Comparison of ENCODE assay signal across 1 cellular context in the genomic region with DNA sequence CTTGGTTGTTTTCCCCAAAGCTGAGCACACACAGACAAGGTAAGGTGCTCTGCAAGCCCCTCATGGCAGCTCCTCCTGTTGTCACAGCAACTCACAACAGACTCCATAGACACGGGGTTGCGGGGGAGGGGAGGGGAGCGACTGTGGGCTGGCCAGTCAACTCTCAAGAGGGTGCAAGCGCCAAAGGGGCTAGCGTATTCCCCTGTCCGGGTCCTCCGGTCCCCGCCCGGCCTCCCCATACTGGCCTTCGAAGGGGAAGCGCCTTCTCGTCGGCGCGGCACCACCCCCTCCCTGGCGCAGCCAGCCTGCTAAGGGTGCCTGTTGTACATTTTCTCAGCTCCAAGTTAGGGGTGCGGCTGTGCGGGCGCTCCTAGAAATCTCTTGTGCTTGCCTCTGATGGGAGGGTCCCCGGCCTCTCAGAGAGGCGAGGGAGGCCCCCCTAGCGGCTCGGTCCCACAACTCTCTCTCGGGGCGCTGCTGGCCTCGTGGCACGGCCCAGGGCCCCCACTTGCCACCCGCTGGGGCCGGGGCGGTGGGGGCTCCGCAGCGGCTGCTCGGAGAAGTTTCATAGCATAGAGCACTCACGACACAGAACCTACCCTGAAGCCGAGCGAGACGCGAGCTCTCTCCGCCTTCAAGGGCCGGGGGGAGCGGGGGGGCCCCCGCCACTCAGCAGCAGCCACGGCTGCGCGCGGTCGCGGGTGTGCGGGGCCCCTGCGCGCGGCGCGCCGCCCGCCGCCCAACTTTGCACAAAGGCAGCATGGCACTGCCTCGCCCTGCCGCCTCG.
TF ChIP-seq lines count a peak whose summit lies in the region.

No MANE protein-coding gene starts in this region.

TF ChIP-seq in K562, 482 proteins besides CTCF, POLR2A, EP300 and RAD21 (continued from another document and continues in another):
- TF ChIP-seq, protein P1, sequence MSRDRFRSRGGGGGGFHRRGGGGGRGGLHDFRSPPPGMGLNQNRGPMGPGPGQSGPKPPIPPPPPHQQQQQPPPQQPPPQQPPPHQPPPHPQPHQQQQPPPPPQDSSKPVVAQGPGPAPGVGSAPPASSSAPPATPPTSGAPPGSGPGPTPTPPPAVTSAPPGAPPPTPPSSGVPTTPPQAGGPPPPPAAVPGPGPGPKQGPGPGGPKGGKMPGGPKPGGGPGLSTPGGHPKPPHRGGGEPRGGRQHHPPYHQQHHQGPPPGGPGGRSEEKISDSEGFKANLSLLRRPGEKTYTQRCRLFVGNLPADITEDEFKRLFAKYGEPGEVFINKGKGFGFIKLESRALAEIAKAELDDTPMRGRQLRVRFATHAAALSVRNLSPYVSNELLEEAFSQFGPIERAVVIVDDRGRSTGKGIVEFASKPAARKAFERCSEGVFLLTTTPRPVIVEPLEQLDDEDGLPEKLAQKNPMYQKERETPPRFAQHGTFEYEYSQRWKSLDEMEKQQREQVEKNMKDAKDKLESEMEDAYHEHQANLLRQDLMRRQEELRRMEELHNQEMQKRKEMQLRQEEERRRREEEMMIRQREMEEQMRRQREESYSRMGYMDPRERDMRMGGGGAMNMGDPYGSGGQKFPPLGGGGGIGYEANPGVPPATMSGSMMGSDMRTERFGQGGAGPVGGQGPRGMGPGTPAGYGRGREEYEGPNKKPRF (IDR thresholded peaks at IDR 0.05; ENCODE audit: low read depth, low read length): no peak
- TF ChIP-seq PCBP1 (IDR thresholded peaks at IDR 0.05; ENCODE audit: low read depth, low read length, poor library complexity, severe bottlenecking) (peak; percentile 52), MIER1 (IDR thresholded peaks at IDR 0.05; ENCODE audit: low read depth) (peak; percentile 30; the same call in 1 of the 2 replicates), ZNF586 (CRISPR knock-in tag; conservative IDR thresholded peaks at IDR 0.05) (0 out of 2 replicates have a peak, but pooled peaks have one; percentile 21), RBM22 (IDR thresholded peaks at IDR 0.05; ENCODE audit: low read depth, low read length, poor library complexity, severe bottlenecking) (peak; percentile 16), MCM5 (IDR thresholded peaks at IDR 0.05; ENCODE audit: low read depth) (no peak), CHD2 (IDR thresholded peaks at IDR 0.05; ENCODE audit: low read depth, low read length) (peak; percentile 37; the same call in 1 of the 2 replicates), YY1 (IDR thresholded peaks at IDR 0.05; ENCODE audit: borderline replicate concordance in 1 of 3, control insufficient read depth in 1 of 3, extremely low read depth in 1 of 3, insufficient read depth in 3 of 3, insufficient read length in 1 of 3, insufficient replicate concordance in 2 of 3, low read depth in 1 of 3, low read length in 2 of 3) (peak in 1 of 3 experiments; percentile 37), CBX3 (IDR thresholded peaks at IDR 0.05; ENCODE audit: borderline replicate concordance in 1 of 2, low read length in 2 of 2) (no peak), SREBF1 (IDR thresholded peaks at IDR 0.05; ENCODE audit: borderline replicate concordance, low read depth, low read length) (no peak)
- TF ChIP-seq, protein P2, sequence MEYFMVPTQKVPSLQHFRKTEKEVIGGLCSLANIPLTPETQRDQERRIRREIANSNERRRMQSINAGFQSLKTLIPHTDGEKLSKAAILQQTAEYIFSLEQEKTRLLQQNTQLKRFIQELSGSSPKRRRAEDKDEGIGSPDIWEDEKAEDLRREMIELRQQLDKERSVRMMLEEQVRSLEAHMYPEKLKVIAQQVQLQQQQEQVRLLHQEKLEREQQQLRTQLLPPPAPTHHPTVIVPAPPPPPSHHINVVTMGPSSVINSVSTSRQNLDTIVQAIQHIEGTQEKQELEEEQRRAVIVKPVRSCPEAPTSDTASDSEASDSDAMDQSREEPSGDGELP (CRISPR knock-in tag; IDR thresholded peaks at IDR 0.05; ENCODE audit: borderline replicate concordance): no peak
- TF ChIP-seq, protein P3, sequence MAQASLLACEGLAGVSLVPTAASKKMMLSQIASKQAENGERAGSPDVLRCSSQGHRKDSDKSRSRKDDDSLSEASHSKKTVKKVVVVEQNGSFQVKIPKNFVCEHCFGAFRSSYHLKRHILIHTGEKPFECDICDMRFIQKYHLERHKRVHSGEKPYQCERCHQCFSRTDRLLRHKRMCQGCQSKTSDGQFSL (CRISPR knock-in tag; IDR thresholded peaks at IDR 0.05): no peak
- TF ChIP-seq, protein P3 (tag; IDR thresholded peaks at IDR 0.05): peak in 1 of 2 experiments; percentile 67; a peak in 1 of 4 replicates
- TF ChIP-seq, protein P4, sequence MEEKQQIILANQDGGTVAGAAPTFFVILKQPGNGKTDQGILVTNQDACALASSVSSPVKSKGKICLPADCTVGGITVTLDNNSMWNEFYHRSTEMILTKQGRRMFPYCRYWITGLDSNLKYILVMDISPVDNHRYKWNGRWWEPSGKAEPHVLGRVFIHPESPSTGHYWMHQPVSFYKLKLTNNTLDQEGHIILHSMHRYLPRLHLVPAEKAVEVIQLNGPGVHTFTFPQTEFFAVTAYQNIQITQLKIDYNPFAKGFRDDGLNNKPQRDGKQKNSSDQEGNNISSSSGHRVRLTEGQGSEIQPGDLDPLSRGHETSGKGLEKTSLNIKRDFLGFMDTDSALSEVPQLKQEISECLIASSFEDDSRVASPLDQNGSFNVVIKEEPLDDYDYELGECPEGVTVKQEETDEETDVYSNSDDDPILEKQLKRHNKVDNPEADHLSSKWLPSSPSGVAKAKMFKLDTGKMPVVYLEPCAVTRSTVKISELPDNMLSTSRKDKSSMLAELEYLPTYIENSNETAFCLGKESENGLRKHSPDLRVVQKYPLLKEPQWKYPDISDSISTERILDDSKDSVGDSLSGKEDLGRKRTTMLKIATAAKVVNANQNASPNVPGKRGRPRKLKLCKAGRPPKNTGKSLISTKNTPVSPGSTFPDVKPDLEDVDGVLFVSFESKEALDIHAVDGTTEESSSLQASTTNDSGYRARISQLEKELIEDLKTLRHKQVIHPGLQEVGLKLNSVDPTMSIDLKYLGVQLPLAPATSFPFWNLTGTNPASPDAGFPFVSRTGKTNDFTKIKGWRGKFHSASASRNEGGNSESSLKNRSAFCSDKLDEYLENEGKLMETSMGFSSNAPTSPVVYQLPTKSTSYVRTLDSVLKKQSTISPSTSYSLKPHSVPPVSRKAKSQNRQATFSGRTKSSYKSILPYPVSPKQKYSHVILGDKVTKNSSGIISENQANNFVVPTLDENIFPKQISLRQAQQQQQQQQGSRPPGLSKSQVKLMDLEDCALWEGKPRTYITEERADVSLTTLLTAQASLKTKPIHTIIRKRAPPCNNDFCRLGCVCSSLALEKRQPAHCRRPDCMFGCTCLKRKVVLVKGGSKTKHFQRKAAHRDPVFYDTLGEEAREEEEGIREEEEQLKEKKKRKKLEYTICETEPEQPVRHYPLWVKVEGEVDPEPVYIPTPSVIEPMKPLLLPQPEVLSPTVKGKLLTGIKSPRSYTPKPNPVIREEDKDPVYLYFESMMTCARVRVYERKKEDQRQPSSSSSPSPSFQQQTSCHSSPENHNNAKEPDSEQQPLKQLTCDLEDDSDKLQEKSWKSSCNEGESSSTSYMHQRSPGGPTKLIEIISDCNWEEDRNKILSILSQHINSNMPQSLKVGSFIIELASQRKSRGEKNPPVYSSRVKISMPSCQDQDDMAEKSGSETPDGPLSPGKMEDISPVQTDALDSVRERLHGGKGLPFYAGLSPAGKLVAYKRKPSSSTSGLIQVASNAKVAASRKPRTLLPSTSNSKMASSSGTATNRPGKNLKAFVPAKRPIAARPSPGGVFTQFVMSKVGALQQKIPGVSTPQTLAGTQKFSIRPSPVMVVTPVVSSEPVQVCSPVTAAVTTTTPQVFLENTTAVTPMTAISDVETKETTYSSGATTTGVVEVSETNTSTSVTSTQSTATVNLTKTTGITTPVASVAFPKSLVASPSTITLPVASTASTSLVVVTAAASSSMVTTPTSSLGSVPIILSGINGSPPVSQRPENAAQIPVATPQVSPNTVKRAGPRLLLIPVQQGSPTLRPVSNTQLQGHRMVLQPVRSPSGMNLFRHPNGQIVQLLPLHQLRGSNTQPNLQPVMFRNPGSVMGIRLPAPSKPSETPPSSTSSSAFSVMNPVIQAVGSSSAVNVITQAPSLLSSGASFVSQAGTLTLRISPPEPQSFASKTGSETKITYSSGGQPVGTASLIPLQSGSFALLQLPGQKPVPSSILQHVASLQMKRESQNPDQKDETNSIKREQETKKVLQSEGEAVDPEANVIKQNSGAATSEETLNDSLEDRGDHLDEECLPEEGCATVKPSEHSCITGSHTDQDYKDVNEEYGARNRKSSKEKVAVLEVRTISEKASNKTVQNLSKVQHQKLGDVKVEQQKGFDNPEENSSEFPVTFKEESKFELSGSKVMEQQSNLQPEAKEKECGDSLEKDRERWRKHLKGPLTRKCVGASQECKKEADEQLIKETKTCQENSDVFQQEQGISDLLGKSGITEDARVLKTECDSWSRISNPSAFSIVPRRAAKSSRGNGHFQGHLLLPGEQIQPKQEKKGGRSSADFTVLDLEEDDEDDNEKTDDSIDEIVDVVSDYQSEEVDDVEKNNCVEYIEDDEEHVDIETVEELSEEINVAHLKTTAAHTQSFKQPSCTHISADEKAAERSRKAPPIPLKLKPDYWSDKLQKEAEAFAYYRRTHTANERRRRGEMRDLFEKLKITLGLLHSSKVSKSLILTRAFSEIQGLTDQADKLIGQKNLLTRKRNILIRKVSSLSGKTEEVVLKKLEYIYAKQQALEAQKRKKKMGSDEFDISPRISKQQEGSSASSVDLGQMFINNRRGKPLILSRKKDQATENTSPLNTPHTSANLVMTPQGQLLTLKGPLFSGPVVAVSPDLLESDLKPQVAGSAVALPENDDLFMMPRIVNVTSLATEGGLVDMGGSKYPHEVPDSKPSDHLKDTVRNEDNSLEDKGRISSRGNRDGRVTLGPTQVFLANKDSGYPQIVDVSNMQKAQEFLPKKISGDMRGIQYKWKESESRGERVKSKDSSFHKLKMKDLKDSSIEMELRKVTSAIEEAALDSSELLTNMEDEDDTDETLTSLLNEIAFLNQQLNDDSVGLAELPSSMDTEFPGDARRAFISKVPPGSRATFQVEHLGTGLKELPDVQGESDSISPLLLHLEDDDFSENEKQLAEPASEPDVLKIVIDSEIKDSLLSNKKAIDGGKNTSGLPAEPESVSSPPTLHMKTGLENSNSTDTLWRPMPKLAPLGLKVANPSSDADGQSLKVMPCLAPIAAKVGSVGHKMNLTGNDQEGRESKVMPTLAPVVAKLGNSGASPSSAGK (IDR thresholded peaks at IDR 0.05): peak; percentile 12; the same call in 1 of the 2 replicates
- TF ChIP-seq, protein P5, sequence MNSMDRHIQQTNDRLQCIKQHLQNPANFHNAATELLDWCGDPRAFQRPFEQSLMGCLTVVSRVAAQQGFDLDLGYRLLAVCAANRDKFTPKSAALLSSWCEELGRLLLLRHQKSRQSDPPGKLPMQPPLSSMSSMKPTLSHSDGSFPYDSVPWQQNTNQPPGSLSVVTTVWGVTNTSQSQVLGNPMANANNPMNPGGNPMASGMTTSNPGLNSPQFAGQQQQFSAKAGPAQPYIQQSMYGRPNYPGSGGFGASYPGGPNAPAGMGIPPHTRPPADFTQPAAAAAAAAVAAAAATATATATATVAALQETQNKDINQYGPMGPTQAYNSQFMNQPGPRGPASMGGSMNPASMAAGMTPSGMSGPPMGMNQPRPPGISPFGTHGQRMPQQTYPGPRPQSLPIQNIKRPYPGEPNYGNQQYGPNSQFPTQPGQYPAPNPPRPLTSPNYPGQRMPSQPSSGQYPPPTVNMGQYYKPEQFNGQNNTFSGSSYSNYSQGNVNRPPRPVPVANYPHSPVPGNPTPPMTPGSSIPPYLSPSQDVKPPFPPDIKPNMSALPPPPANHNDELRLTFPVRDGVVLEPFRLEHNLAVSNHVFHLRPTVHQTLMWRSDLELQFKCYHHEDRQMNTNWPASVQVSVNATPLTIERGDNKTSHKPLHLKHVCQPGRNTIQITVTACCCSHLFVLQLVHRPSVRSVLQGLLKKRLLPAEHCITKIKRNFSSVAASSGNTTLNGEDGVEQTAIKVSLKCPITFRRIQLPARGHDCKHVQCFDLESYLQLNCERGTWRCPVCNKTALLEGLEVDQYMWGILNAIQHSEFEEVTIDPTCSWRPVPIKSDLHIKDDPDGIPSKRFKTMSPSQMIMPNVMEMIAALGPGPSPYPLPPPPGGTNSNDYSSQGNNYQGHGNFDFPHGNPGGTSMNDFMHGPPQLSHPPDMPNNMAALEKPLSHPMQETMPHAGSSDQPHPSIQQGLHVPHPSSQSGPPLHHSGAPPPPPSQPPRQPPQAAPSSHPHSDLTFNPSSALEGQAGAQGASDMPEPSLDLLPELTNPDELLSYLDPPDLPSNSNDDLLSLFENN (IDR thresholded peaks at IDR 0.05; ENCODE audit: low read depth in 2 of 2, low read length in 2 of 2): peak in 1 of 2 experiments; percentile 25; a peak in 1 of 4 replicates
- TF ChIP-seq, protein P6, sequence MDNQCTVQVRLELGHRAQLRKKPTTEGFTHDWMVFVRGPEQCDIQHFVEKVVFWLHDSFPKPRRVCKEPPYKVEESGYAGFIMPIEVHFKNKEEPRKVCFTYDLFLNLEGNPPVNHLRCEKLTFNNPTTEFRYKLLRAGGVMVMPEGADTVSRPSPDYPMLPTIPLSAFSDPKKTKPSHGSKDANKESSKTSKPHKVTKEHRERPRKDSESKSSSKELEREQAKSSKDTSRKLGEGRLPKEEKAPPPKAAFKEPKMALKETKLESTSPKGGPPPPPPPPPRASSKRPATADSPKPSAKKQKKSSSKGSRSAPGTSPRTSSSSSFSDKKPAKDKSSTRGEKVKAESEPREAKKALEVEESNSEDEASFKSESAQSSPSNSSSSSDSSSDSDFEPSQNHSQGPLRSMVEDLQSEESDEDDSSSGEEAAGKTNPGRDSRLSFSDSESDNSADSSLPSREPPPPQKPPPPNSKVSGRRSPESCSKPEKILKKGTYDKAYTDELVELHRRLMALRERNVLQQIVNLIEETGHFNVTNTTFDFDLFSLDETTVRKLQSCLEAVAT (IDR thresholded peaks at IDR 0.05): 0 out of 4 replicates have a peak, but pooled peaks of 1 of the 2 experiments have one; percentile 50
- TF ChIP-seq, protein P7, sequence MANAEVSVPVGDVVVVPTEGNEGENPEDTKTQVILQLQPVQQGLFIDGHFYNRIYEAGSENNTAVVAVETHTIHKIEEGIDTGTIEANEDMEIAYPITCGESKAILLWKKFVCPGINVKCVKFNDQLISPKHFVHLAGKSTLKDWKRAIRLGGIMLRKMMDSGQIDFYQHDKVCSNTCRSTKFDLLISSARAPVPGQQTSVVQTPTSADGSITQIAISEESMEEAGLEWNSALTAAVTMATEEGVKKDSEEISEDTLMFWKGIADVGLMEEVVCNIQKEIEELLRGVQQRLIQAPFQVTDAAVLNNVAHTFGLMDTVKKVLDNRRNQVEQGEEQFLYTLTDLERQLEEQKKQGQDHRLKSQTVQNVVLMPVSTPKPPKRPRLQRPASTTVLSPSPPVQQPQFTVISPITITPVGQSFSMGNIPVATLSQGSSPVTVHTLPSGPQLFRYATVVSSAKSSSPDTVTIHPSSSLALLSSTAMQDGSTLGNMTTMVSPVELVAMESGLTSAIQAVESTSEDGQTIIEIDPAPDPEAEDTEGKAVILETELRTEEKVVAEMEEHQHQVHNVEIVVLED (CRISPR knock-in tag; IDR thresholded peaks at IDR 0.05): no peak
- TF ChIP-seq, protein P8, sequence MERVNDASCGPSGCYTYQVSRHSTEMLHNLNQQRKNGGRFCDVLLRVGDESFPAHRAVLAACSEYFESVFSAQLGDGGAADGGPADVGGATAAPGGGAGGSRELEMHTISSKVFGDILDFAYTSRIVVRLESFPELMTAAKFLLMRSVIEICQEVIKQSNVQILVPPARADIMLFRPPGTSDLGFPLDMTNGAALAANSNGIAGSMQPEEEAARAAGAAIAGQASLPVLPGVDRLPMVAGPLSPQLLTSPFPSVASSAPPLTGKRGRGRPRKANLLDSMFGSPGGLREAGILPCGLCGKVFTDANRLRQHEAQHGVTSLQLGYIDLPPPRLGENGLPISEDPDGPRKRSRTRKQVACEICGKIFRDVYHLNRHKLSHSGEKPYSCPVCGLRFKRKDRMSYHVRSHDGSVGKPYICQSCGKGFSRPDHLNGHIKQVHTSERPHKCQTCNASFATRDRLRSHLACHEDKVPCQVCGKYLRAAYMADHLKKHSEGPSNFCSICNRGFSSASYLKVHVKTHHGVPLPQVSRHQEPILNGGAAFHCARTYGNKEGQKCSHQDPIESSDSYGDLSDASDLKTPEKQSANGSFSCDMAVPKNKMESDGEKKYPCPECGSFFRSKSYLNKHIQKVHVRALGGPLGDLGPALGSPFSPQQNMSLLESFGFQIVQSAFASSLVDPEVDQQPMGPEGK (CRISPR knock-in tag; IDR thresholded peaks at IDR 0.05; ENCODE audit: borderline replicate concordance): 0 out of 2 replicates have a peak, but pooled peaks have one; percentile 25
